In genomic region chr16:1341495-1342388, GRCh38 we compare ENCODE assay signal across 1 cellular context.
TF ChIP-seq lines count a peak whose summit lies in the region.

No MANE protein-coding gene starts in this region.

TF ChIP-seq in SK-N-SH, 30 proteins besides CTCF, POLR2A, EP300 and RAD21 (continued from another document):
- TF ChIP-seq, protein P1, sequence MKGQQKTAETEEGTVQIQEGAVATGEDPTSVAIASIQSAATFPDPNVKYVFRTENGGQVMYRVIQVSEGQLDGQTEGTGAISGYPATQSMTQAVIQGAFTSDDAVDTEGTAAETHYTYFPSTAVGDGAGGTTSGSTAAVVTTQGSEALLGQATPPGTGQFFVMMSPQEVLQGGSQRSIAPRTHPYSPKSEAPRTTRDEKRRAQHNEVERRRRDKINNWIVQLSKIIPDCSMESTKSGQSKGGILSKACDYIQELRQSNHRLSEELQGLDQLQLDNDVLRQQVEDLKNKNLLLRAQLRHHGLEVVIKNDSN (IDR thresholded peaks at IDR 0.05; ENCODE audit: borderline replicate concordance, low read depth), result no peak
- TF ChIP-seq FOSL2 (IDR thresholded peaks at IDR 0.05; ENCODE audit: borderline replicate concordance, low read depth) (no peak), JUND (IDR thresholded peaks at IDR 0.05) (no peak), RFX5 (IDR thresholded peaks at IDR 0.05; ENCODE audit: low read length) (no peak), RCOR1 (IDR thresholded peaks at IDR 0.05; ENCODE audit: low read length) (no peak), MEF2A (IDR thresholded peaks at IDR 0.05; ENCODE audit: borderline replicate concordance, low read depth) (no peak), CHD2 (IDR thresholded peaks at IDR 0.05; ENCODE audit: low read length, partially characterized antibody) (no peak), FOXJ3 (CRISPR knock-in tag; IDR thresholded peaks at IDR 0.05) (no peak), USF2 (IDR thresholded peaks at IDR 0.05; ENCODE audit: borderline replicate concordance, low read depth, low read length) (no peak), SMC3 (IDR thresholded peaks at IDR 0.05; ENCODE audit: low read depth, low read length) (no peak), TEAD4 (IDR thresholded peaks at IDR 0.05; ENCODE audit: borderline replicate concordance, insufficient read depth) (no peak), MXI1 (IDR thresholded peaks at IDR 0.05; ENCODE audit: low read depth, low read length) (no peak), GATA2 (CRISPR knock-in tag; IDR thresholded peaks at IDR 0.05) (no peak), SIN3A (IDR thresholded peaks at IDR 0.05; ENCODE audit: borderline replicate concordance, low read depth, low read length) (no peak), POLR2AphosphoS5 (IDR thresholded peaks at IDR 0.05; ENCODE audit: low read depth, low read length) (no peak), NRF1 (IDR thresholded peaks at IDR 0.05; ENCODE audit: low read depth, low read length) (no peak), NFIC (IDR thresholded peaks at IDR 0.05; ENCODE audit: borderline replicate concordance) (no peak)
TF ChIP-seq in SK-N-SH: peak in this region for 0.
